8 cellular contexts compared by ENCODE assay signal in the genomic region with DNA sequence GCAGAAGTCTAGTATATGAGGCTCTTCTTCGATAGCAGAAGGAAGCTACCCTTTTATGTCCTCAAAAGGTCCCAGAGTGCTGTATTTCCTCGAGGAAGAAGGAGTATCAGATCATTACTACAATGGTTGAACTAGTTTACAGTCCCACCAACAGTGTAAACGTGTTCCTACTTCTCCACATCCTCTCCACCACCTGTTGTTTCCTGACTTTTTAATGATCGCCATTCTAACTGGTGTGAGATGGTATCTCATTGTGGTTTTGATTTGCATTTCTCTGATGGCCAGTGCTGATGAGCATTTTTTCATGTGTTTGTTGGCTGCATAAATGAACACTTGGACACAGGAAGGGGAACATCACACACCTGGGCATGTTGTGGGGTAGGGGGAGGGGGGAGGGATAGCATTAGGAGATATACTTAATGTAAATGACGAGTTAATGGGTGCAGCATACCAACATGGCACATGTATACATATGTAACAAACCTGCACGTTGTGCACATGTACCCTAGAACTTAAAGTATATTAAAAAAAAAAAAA. TPM values are rescaled to one million over a fixed set of nuclear protein-coding genes. Genes with fewer than 3 reads are reported as not detected.
DNase-seq lines count a peak whose midpoint lies in the region; ATAC-seq and TF ChIP-seq lines count a peak whose summit lies in the region.
"Not testable (repeated sequence)": the region's sequence is repeated elsewhere in the genome, so short reads cannot be mapped to it uniquely, and the experiment has no call there.

No MANE protein-coding gene starts in this region.

- H3K9ac ChIP-seq in KMS-11: not testable (repeated sequence)

- H3K36me3 ChIP-seq in CD8-positive, alpha-beta memory T cell (ENCODE audit: insufficient read depth, low read length); KMS-11 (ENCODE audit: insufficient read depth): not testable (repeated sequence)

- not testable (repeated sequence) for TF ChIP-seq CTCF in KMS-11 (conservative IDR thresholded peaks at IDR 0.05; ENCODE audit: low read depth, low read length); nephron (IDR thresholded peaks at IDR 0.05; ENCODE audit: unreplicated experiment in 3 of 3)

- H3K9me3 ChIP-seq in CD8-positive, alpha-beta memory T cell (ENCODE audit: low read length); T-helper 17 cell (ENCODE audit: control insufficient read depth, low read length, poor library complexity, severe bottlenecking): not testable (repeated sequence)

- H3K27me3 Mint-ChIP-seq in CD8-positive, alpha-beta memory T cell; T-helper 17 cell; activated CD4-positive, alpha-beta memory T cell treated with anti-CD3 and anti-CD28 coated beads, Interleukin-2, amount 10 ng/mL, durations not matched to agents 7 days and 5 days; activated naive CD4-positive, alpha-beta T cell treated with anti-CD3 and anti-CD28 coated beads, Interleukin-2, amount 50 U/mL, for 24 hours; dendritic cell treated with granulocyte-macrophage colony-stimulating factor and Interleukin-4, amounts not matched to agents 40 ng/mL and 50 ng/mL, for 4 days; nephron (ENCODE audit: low read depth); stimulated activated naive CD8-positive, alpha-beta T cell treated with anti-CD3 and anti-CD28 coated beads, Interleukin-15, amount 100 ng/mL, for 72 hours: not testable (repeated sequence)

- not testable (repeated sequence) for H4K20me1 ChIP-seq in KMS-11 (ENCODE audit: insufficient read depth)

- peaks cover 0 to 20% (median 0%) of the 10 kb centered on the region in 3 donors for H3K36me3 Mint-ChIP-seq in CD8-positive, alpha-beta memory T cell
- H3K36me3 Mint-ChIP-seq in T-helper 17 cell (ENCODE audit: low read depth); activated CD4-positive, alpha-beta memory T cell treated with anti-CD3 and anti-CD28 coated beads, Interleukin-2, amount 10 ng/mL, durations not matched to agents 7 days and 5 days (ENCODE audit: low read depth); activated naive CD4-positive, alpha-beta T cell treated with anti-CD3 and anti-CD28 coated beads, Interleukin-2, amount 50 U/mL, for 24 hours; nephron (ENCODE audit: low read depth): not testable (repeated sequence)
- peaks cover 12% of the 10 kb centered on the region for H3K36me3 Mint-ChIP-seq in dendritic cell treated with granulocyte-macrophage colony-stimulating factor and Interleukin-4, amounts not matched to agents 40 ng/mL and 50 ng/mL, for 4 days (ENCODE audit: low read depth)

- H3K4me1 Mint-ChIP-seq in CD8-positive, alpha-beta memory T cell: peaks cover 33 to 41% (median 41%) of the 10 kb centered on the region in 3 donors
- H3K4me1 Mint-ChIP-seq in T-helper 17 cell (peaks cover 20% of the 10 kb centered on the region), nephron (peaks cover 26% of the 10 kb centered on the region)
- peaks cover 37% of the 10 kb centered on the region for H3K4me1 Mint-ChIP-seq in activated CD4-positive, alpha-beta memory T cell treated with anti-CD3 and anti-CD28 coated beads, Interleukin-2, amount 10 ng/mL, durations not matched to agents 7 days and 5 days
- peaks cover 35% of the 10 kb centered on the region for H3K4me1 Mint-ChIP-seq in activated naive CD4-positive, alpha-beta T cell treated with anti-CD3 and anti-CD28 coated beads, Interleukin-2, amount 50 U/mL, for 24 hours
- peaks cover 32% of the 10 kb centered on the region for H3K4me1 Mint-ChIP-seq in dendritic cell treated with granulocyte-macrophage colony-stimulating factor and Interleukin-4, amounts not matched to agents 40 ng/mL and 50 ng/mL, for 4 days (ENCODE audit: low read depth)
- peaks cover 41% of the 10 kb centered on the region for H3K4me1 Mint-ChIP-seq in stimulated activated naive CD8-positive, alpha-beta T cell treated with anti-CD3 and anti-CD28 coated beads, Interleukin-15, amount 100 ng/mL, for 72 hours

- DNase-seq in CD8-positive, alpha-beta memory T cell; T-helper 17 cell; activated CD4-positive, alpha-beta memory T cell treated with anti-CD3 and anti-CD28 coated beads, Interleukin-2, amount 10 ng/mL, durations not matched to agents 7 days and 5 days; stimulated activated naive CD8-positive, alpha-beta T cell treated with anti-CD3 and anti-CD28 coated beads, Interleukin-15, amount 100 ng/mL, for 72 hours: not testable (repeated sequence)

- peak overlapping the region; percentile 96 for H3K4me2 ChIP-seq in KMS-11

- not testable (repeated sequence) for H2AFZ ChIP-seq in KMS-11 (ENCODE audit: low read depth)

- H3K27me3 ChIP-seq in CD8-positive, alpha-beta memory T cell (ENCODE audit: insufficient read depth, low read length, poor library complexity, severe bottlenecking); KMS-11 (ENCODE audit: insufficient read depth, low read depth): not testable (repeated sequence)

- not testable (repeated sequence) for ATAC-seq in T-helper 17 cell; stimulated activated naive CD8-positive, alpha-beta T cell treated with anti-CD3 and anti-CD28 coated beads, Interleukin-15, amount 100 ng/mL, for 72 hours

- intact Hi-C loops in dendritic cell treated with granulocyte-macrophage colony-stimulating factor and Interleukin-4, amounts not matched to agents 40 ng/mL and 50 ng/mL, for 4 days (cut with micrococcal nuclease): loop anchor here (2.0 kb wide), 1 partner anchor 101 kb away; the partner anchor contains the start of gene ZBTB11

- POLR2A ChIA-PET in CD8-positive, alpha-beta memory T cell (lab: Charles Lee); activated CD4-positive, alpha-beta memory T cell treated with anti-CD3 and anti-CD28 coated beads, Interleukin-2, amount 10 ng/mL, durations not matched to agents 7 days and 5 days (lab: Charles Lee): not testable (repeated sequence)

- not testable (repeated sequence) for H3K4me3 ChIP-seq in CD8-positive, alpha-beta memory T cell (ENCODE audit: low read length); KMS-11 (IDR thresholded peaks at IDR 0.05; ENCODE audit: insufficient read depth, low read depth, low read length)

- H3K27ac ChIP-seq in CD8-positive, alpha-beta memory T cell (ENCODE audit: low read depth, low read length); KMS-11: not testable (repeated sequence)

- not testable (repeated sequence) for H3K79me2 ChIP-seq in KMS-11 (ENCODE audit: insufficient read depth, low read depth)

- H3K4me3 Mint-ChIP-seq in CD8-positive, alpha-beta memory T cell: peak overlapping the region; percentile 89 to 97 (median 94)
- not testable (repeated sequence) for H3K4me3 Mint-ChIP-seq in T-helper 17 cell; activated CD4-positive, alpha-beta memory T cell treated with anti-CD3 and anti-CD28 coated beads, Interleukin-2, amount 10 ng/mL, durations not matched to agents 7 days and 5 days; dendritic cell treated with granulocyte-macrophage colony-stimulating factor and Interleukin-4, amounts not matched to agents 40 ng/mL and 50 ng/mL, for 4 days
- H3K4me3 Mint-ChIP-seq in activated naive CD4-positive, alpha-beta T cell treated with anti-CD3 and anti-CD28 coated beads, Interleukin-2, amount 50 U/mL, for 24 hours: peak overlapping the region; percentile 92
- H3K4me3 Mint-ChIP-seq in nephron: peak overlapping the region; percentile 42 to 99 (median 93)
- H3K4me3 Mint-ChIP-seq in stimulated activated naive CD8-positive, alpha-beta T cell treated with anti-CD3 and anti-CD28 coated beads, Interleukin-15, amount 100 ng/mL, for 72 hours: peak overlapping the region; percentile 86 to 95

- CTCF ChIA-PET in CD8-positive, alpha-beta memory T cell (lab: Charles Lee); activated CD4-positive, alpha-beta memory T cell treated with anti-CD3 and anti-CD28 coated beads, Interleukin-2, amount 10 ng/mL, durations not matched to agents 7 days and 5 days (lab: Charles Lee): not testable (repeated sequence)

- peaks cover 39% of the 10 kb centered on the region for H3K4me1 ChIP-seq in CD8-positive, alpha-beta memory T cell (ENCODE audit: insufficient read depth, low read length)
- peaks cover 43% of the 10 kb centered on the region for H3K4me1 ChIP-seq in KMS-11 (ENCODE audit: low read depth, poor library complexity, severe bottlenecking)

- peak overlapping the region; percentile 83 to 99 (median 98) for H3K27ac Mint-ChIP-seq in CD8-positive, alpha-beta memory T cell
- H3K27ac Mint-ChIP-seq in T-helper 17 cell: peak overlapping the region; percentile 94
- H3K27ac Mint-ChIP-seq in activated CD4-positive, alpha-beta memory T cell treated with anti-CD3 and anti-CD28 coated beads, Interleukin-2, amount 10 ng/mL, durations not matched to agents 7 days and 5 days: peak overlapping the region; percentile 9
- peak overlapping the region; percentile 87 for H3K27ac Mint-ChIP-seq in activated naive CD4-positive, alpha-beta T cell treated with anti-CD3 and anti-CD28 coated beads, Interleukin-2, amount 50 U/mL, for 24 hours
- peak overlapping the region; percentile 93 for H3K27ac Mint-ChIP-seq in dendritic cell treated with granulocyte-macrophage colony-stimulating factor and Interleukin-4, amounts not matched to agents 40 ng/mL and 50 ng/mL, for 4 days
- H3K27ac Mint-ChIP-seq in nephron: not testable (repeated sequence)
- peak overlapping the region; percentile 59 to 96 for H3K27ac Mint-ChIP-seq in stimulated activated naive CD8-positive, alpha-beta T cell treated with anti-CD3 and anti-CD28 coated beads, Interleukin-15, amount 100 ng/mL, for 72 hours

- H3K9me3 Mint-ChIP-seq in CD8-positive, alpha-beta memory T cell; activated CD4-positive, alpha-beta memory T cell treated with anti-CD3 and anti-CD28 coated beads, Interleukin-2, amount 10 ng/mL, durations not matched to agents 7 days and 5 days; activated naive CD4-positive, alpha-beta T cell treated with anti-CD3 and anti-CD28 coated beads, Interleukin-2, amount 50 U/mL, for 24 hours; dendritic cell treated with granulocyte-macrophage colony-stimulating factor and Interleukin-4, amounts not matched to agents 40 ng/mL and 50 ng/mL, for 4 days; nephron; stimulated activated naive CD8-positive, alpha-beta T cell treated with anti-CD3 and anti-CD28 coated beads, Interleukin-15, amount 100 ng/mL, for 72 hours: not testable (repeated sequence)

RNA-seq across cellular contexts. Expression of gene NXPE3, which starts 1.2 kb away (rescaled TPM):
- 10 to 100 TPM; 16.2 to 17.2 TPM for total RNA-seq in CD8-positive, alpha-beta memory T cell
- 37.4 TPM for polyA plus RNA-seq in CD8-positive, alpha-beta memory T cell
- total RNA-seq in T-helper 17 cell: 10 to 100 TPM; 30.6 to 31.7 TPM
- total RNA-seq in activated CD4-positive, alpha-beta memory T cell treated with anti-CD3 and anti-CD28 coated beads, Interleukin-2, amount 10 ng/mL, durations not matched to agents 7 days and 5 days: 10 to 100 TPM; 22.4 to 23.6 TPM

RNA-seq across cellular contexts. Expression of gene CEP97, which starts 53.4 kb away (rescaled TPM):
- total RNA-seq in CD8-positive, alpha-beta memory T cell: 10 to 100 TPM; 16.6 to 17.3 TPM
- polyA plus RNA-seq in CD8-positive, alpha-beta memory T cell: 4.5 TPM
- total RNA-seq in T-helper 17 cell: 10 to 100 TPM; 10.4 to 11.1 TPM
- total RNA-seq in activated CD4-positive, alpha-beta memory T cell treated with anti-CD3 and anti-CD28 coated beads, Interleukin-2, amount 10 ng/mL, durations not matched to agents 7 days and 5 days: 10 to 100 TPM; 22.7 to 25.8 TPM
